In the genomic region with DNA sequence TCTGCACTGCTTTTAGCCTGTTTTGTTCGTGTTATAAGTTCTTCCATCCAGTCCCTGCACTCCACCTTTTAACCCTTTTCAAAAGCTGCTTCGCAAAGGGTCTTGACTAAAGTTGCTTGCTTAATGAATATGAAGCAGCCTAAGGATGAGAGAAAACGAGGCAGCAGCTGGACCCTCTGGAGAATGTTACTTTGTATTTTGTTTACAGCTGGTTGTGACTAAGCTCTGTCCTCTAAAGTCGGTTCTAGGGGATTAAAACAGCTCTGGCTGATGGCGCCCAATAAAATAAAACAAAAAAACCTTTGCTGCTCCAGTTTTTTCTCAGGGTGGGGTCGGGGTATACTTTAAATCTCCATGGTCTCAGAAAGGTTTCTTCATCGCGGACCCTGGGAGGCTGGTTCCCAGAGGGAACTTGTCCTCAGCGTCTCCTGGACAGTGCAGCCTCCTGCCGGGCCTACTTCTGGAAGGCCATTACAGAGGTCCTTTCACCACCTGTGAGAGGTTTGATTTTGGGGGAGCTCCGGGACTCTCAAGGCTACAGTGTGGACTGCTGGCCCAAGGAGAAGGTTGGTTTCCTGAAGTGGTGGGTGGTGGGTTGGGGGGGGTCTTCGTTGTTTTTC, we compare ENCODE assay signal across 8 cellular contexts. TPM values are rescaled to one million over a fixed set of nuclear protein-coding genes. Genes with fewer than 3 reads are reported as not detected.
DNase-seq lines count a peak whose midpoint lies in the region; ATAC-seq and TF ChIP-seq lines count a peak whose summit lies in the region.

No MANE protein-coding gene starts in this region.

- CTCF ChIA-PET in activated CD8-positive, alpha-beta T cell treated with anti-CD3 and anti-CD28 coated beads for 36 hours (lab: Charles Lee): interaction anchor here (0.7 to 4.3 kb wide), 15 partner anchors 8 to 220 kb away, joined by 3 to 29 read pairs (median 4); a partner anchor contains a TSS

- H3K36me3 ChIP-seq in iPS-15b (ENCODE audit: control insufficient read depth, insufficient read depth, low read length): peaks cover 17% of the 10 kb centered on the region

- H3K4me3 Mint-ChIP-seq in stimulated activated naive CD8-positive, alpha-beta T cell treated with anti-CD3 and anti-CD28 coated beads, Interleukin-15, Interleukin-2, amounts not matched to agents 100 ng/mL and 50 ng/mL, for 24 hours: peak overlapping the region; percentile 90
- H3K4me3 Mint-ChIP-seq in activated CD8-positive, alpha-beta T cell treated with anti-CD3 and anti-CD28 coated beads for 36 hours: peak overlapping the region; percentile 83
- H3K4me3 Mint-ChIP-seq in stimulated activated naive CD8-positive, alpha-beta T cell treated with anti-CD3 and anti-CD28 coated beads, Interleukin-15, amount 100 ng/mL, for 72 hours: peak overlapping the region; percentile 88 to 95

- H3K4me1 Mint-ChIP-seq in stimulated activated naive CD8-positive, alpha-beta T cell treated with anti-CD3 and anti-CD28 coated beads, Interleukin-15, Interleukin-2, amounts not matched to agents 100 ng/mL and 50 ng/mL, for 24 hours (ENCODE audit: low read depth): peaks cover 61% of the 10 kb centered on the region
- H3K4me1 Mint-ChIP-seq in activated CD8-positive, alpha-beta T cell treated with anti-CD3 and anti-CD28 coated beads for 36 hours (ENCODE audit: low read depth): peaks cover 48% of the 10 kb centered on the region
- peaks cover 60% of the 10 kb centered on the region for H3K4me1 Mint-ChIP-seq in stimulated activated naive CD8-positive, alpha-beta T cell treated with anti-CD3 and anti-CD28 coated beads, Interleukin-15, amount 100 ng/mL, for 72 hours

- intact Hi-C loops in activated CD8-positive, alpha-beta T cell treated with anti-CD3 and anti-CD28 coated beads for 36 hours (cut with micrococcal nuclease): loop anchor here (2.0 to 5.0 kb wide), 2 partner anchors 19 to 40 kb away; a partner anchor contains a TSS

- peaks cover 82% of the 10 kb centered on the region for H3K36me3 Mint-ChIP-seq in stimulated activated naive CD8-positive, alpha-beta T cell treated with anti-CD3 and anti-CD28 coated beads, Interleukin-15, Interleukin-2, amounts not matched to agents 100 ng/mL and 50 ng/mL, for 24 hours (ENCODE audit: low read depth)
- H3K36me3 Mint-ChIP-seq in activated CD8-positive, alpha-beta T cell treated with anti-CD3 and anti-CD28 coated beads for 36 hours (ENCODE audit: low read depth): peaks cover 70% of the 10 kb centered on the region

- DNase-seq in stimulated activated naive CD8-positive, alpha-beta T cell treated with anti-CD3 and anti-CD28 coated beads, Interleukin-15, Interleukin-2, amounts not matched to agents 100 U/mL and 50 U/mL, for 24 hours: no peak
- DNase-seq in activated CD8-positive, alpha-beta T cell treated with anti-CD3 and anti-CD28 coated beads for 36 hours: no peak
- DNase-seq in stimulated activated naive CD8-positive, alpha-beta T cell treated with anti-CD3 and anti-CD28 coated beads, Interleukin-15, amount 100 ng/mL, for 72 hours: no peak
- DNase-seq in GM13977 (ENCODE audit: low spot score): no peak
- no peak for DNase-seq in C1 segment of cervical spinal cord (lab: John Stamatoyannopoulos, UW)

- H3K9me3 ChIP-seq in iPS-15b (ENCODE audit: control insufficient read depth, insufficient read depth, low read length): no peaks in the 10 kb centered on the region

- POLR2A ChIA-PET in activated CD8-positive, alpha-beta T cell treated with anti-CD3 and anti-CD28 coated beads for 36 hours (lab: Charles Lee): interaction anchor here (0.6 to 27.4 kb wide), 16 partner anchors 10 to 576 kb away, joined by 3 to 558 read pairs (median 8); a partner anchor contains a TSS

- H3K9ac ChIP-seq in iPS-15b (ENCODE audit: low read depth, low read length): peak overlapping the region; percentile 77

- H3K9me3 Mint-ChIP-seq in stimulated activated naive CD8-positive, alpha-beta T cell treated with anti-CD3 and anti-CD28 coated beads, Interleukin-15, Interleukin-2, amounts not matched to agents 100 ng/mL and 50 ng/mL, for 24 hours: no peaks in the 10 kb centered on the region
- peaks cover 2% of the 10 kb centered on the region for H3K9me3 Mint-ChIP-seq in activated CD8-positive, alpha-beta T cell treated with anti-CD3 and anti-CD28 coated beads for 36 hours
- H3K9me3 Mint-ChIP-seq in stimulated activated naive CD8-positive, alpha-beta T cell treated with anti-CD3 and anti-CD28 coated beads, Interleukin-15, amount 100 ng/mL, for 72 hours: no peaks in the 10 kb centered on the region

- H3K27me3 ChIP-seq in iPS-15b (ENCODE audit: control insufficient read depth, insufficient read depth, low read length): no peaks in the 10 kb centered on the region

- ATAC-seq in stimulated activated naive CD8-positive, alpha-beta T cell treated with anti-CD3 and anti-CD28 coated beads, Interleukin-15, Interleukin-2, amounts not matched to agents 100 U/mL and 50 U/mL, for 24 hours: no peak
- no peak for ATAC-seq in activated CD8-positive, alpha-beta T cell treated with anti-CD3 and anti-CD28 coated beads for 36 hours
- no peak for ATAC-seq in stimulated activated naive CD8-positive, alpha-beta T cell treated with anti-CD3 and anti-CD28 coated beads, Interleukin-15, amount 100 ng/mL, for 72 hours
- no peak for ATAC-seq in HG03354 (IDR thresholded peaks at IDR 0.05; ENCODE audit: poor library complexity, severe bottlenecking, unreplicated experiment)

- H3K4me3 ChIP-seq in iPS-15b (ENCODE audit: low read depth, low read length): peak overlapping the region; percentile 63

- no peak for TF ChIP-seq CTCF in activated CD8-positive, alpha-beta T cell treated with anti-CD3 and anti-CD28 coated beads for 36 hours (IDR thresholded peaks at IDR 0.05)
- no peak for TF ChIP-seq CTCF in GM13977 (IDR thresholded peaks at IDR 0.05; ENCODE audit: extremely low read depth, insufficient read depth, missing control alignments)

- H3K27ac Mint-ChIP-seq in stimulated activated naive CD8-positive, alpha-beta T cell treated with anti-CD3 and anti-CD28 coated beads, Interleukin-15, Interleukin-2, amounts not matched to agents 100 ng/mL and 50 ng/mL, for 24 hours: peak overlapping the region; percentile 97
- peak overlapping the region; percentile 90 for H3K27ac Mint-ChIP-seq in activated CD8-positive, alpha-beta T cell treated with anti-CD3 and anti-CD28 coated beads for 36 hours
- peak overlapping the region; percentile 57 to 99 for H3K27ac Mint-ChIP-seq in stimulated activated naive CD8-positive, alpha-beta T cell treated with anti-CD3 and anti-CD28 coated beads, Interleukin-15, amount 100 ng/mL, for 72 hours

- in situ Hi-C loops in GM13977 (cut with MboI; ENCODE audit: low pct_unique_long_range_greater_than_20kb, low sequenced_read_pairs, unreplicated experiment): no loop called here

- no peaks in the 10 kb centered on the region for H3K27me3 Mint-ChIP-seq in stimulated activated naive CD8-positive, alpha-beta T cell treated with anti-CD3 and anti-CD28 coated beads, Interleukin-15, Interleukin-2, amounts not matched to agents 100 ng/mL and 50 ng/mL, for 24 hours
- no peaks in the 10 kb centered on the region for H3K27me3 Mint-ChIP-seq in activated CD8-positive, alpha-beta T cell treated with anti-CD3 and anti-CD28 coated beads for 36 hours
- H3K27me3 Mint-ChIP-seq in stimulated activated naive CD8-positive, alpha-beta T cell treated with anti-CD3 and anti-CD28 coated beads, Interleukin-15, amount 100 ng/mL, for 72 hours: no peaks in the 10 kb centered on the region

- H3K4me1 ChIP-seq in iPS-15b (ENCODE audit: control insufficient read depth, insufficient read depth, low read length): peaks cover 11% of the 10 kb centered on the region

RNA-seq across cellular contexts. Expression of a gene that starts 0.8 kb away (rescaled TPM):
- 100 to 1,000 TPM; 108 to 114 TPM for total RNA-seq in activated CD8-positive, alpha-beta T cell treated with anti-CD3 and anti-CD28 coated beads for 36 hours

RNA-seq across cellular contexts. Expression of a gene that starts 21.2 kb away (rescaled TPM):
- total RNA-seq in activated CD8-positive, alpha-beta T cell treated with anti-CD3 and anti-CD28 coated beads for 36 hours: 100 to 1,000 TPM; 153 to 159 TPM

RNA-seq across cellular contexts. Expression of a gene that starts 40.0 kb away (rescaled TPM):
- 10 to 100 TPM; 10.7 to 13.1 TPM for total RNA-seq in activated CD8-positive, alpha-beta T cell treated with anti-CD3 and anti-CD28 coated beads for 36 hours

RNA-seq across cellular contexts. Expression of a gene that starts 44.7 kb away (rescaled TPM):
- 10 to 100 TPM; 22.0 to 25.6 TPM for total RNA-seq in activated CD8-positive, alpha-beta T cell treated with anti-CD3 and anti-CD28 coated beads for 36 hours

RNA-seq across cellular contexts. Expression of a gene that starts 44.8 kb away (rescaled TPM):
- total RNA-seq in activated CD8-positive, alpha-beta T cell treated with anti-CD3 and anti-CD28 coated beads for 36 hours: under 1 TPM; 0.14 to 0.27 TPM
